Comparison of ENCODE assay signal across 30 cellular contexts in the genomic region with DNA sequence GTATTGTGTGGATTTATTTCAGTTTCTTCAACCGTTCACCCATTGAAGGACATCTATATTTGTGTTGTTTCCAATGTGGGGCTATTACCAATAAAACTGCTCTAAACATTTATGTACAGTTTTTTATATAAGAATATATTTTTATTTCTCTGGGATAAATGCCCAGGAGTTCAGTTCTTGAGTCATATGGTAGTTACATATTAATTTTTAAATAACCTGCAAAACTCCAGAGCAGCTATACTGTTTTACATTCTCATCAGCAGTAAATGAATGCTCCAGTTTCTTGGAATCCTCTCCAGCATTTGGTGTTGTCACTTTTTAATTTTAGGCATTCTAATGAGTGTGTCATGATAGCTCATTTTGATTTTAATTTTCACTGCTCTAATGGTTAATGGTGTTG. TPM values are rescaled to one million over a fixed set of nuclear protein-coding genes. Genes with fewer than 3 reads are reported as not detected.
DNase-seq lines count a peak whose midpoint lies in the region; ATAC-seq and TF ChIP-seq lines count a peak whose summit lies in the region.
"Had no signal": no experiment of that assay in that cellular context is flagged by ENCODE, and none has a peak within 500 bp of the region (broad histone marks: within the 10 kb centered on the region; RNA-seq: fewer than 3 reads in every experiment).

No MANE protein-coding gene starts in this region.

- no peak for TF ChIP-seq CTCF in DOHH2 (IDR thresholded peaks at IDR 0.05; ENCODE audit: low read depth, low read length, poor library complexity, severe bottlenecking)
- no peak for TF ChIP-seq CTCF in IMR-90 (conservative IDR thresholded peaks at IDR 0.05; ENCODE audit: low read depth, low read length)
- no peak for TF ChIP-seq CTCF in mesothelial cell of epicardium (IDR thresholded peaks at IDR 0.05; ENCODE audit: unreplicated experiment)
- no peak for TF ChIP-seq CTCF in omental fat pad (IDR thresholded peaks at IDR 0.05)

- dilution Hi-C loops in IMR-90 (cut with HindIII; ENCODE audit: low sequenced_read_pairs, unreplicated experiment), result no loop called here

- H2BK5ac ChIP-seq in IMR-90 (ENCODE audit: low read depth, low read length, poor library complexity, severe bottlenecking), result peak overlapping the region; percentile 27

- TF ChIP-seq RAD21 in IMR-90 (IDR thresholded peaks at IDR 0.05; ENCODE audit: low read length), result no peak

- POLR2A ChIA-PET in IMR-90 (lab: Charles Lee; ENCODE audit: unreplicated experiment), result no interaction called here

- peaks cover 23% of the 10 kb centered on the region for H3F3A ChIP-seq in DOHH2 (ENCODE audit: control insufficient read depth, insufficient read depth)

- peak overlapping the region; percentile 34 for H3K4me3 ChIP-seq in DOHH2 (ENCODE audit: low read length)
- no peak overlapping the region for H3K4me3 ChIP-seq in IMR-90 (ENCODE audit: insufficient read depth, low read depth, low read length)
- H3K4me3 ChIP-seq: breast epithelium, tibial nerve had no signal

- H3K9me3 ChIP-seq in DOHH2 (ENCODE audit: control insufficient read depth, insufficient read depth, low read length) (no peaks in the 10 kb centered on the region), IMR-90 (ENCODE audit: control insufficient read depth, insufficient read depth, low read length) (no peaks in the 10 kb centered on the region)
- H3K9me3 ChIP-seq: breast epithelium, tibial nerve had no signal

- WGBS in IMR-90 (ENCODE audit: extremely low coverage in 2 of 2, insufficient read length in 1 of 2), 2 experiments, result no CpG with 5 or more reads among the region's 1 CpG

- H3K36me3 ChIP-seq in DOHH2 (ENCODE audit: control insufficient read depth, low read length) (peaks cover 62% of the 10 kb centered on the region), IMR-90 (ENCODE audit: control insufficient read depth, insufficient read depth, low read length) (peaks cover 20% of the 10 kb centered on the region)
- H3K36me3 ChIP-seq: breast epithelium had no signal

- H3K4ac ChIP-seq in IMR-90 (ENCODE audit: low read depth, low read length), result no peak overlapping the region

- CTCF ChIA-PET in IMR-90 (lab: Yijun Ruan, JAX), result no interaction called here

- H4K8ac ChIP-seq in IMR-90 (ENCODE audit: low read depth in 2 of 2, low read length in 2 of 2), result no peak overlapping the region

- H3K27ac ChIP-seq in DOHH2 (ENCODE audit: low read depth, low read length) (peak overlapping the region; percentile 92), IMR-90 (ENCODE audit: insufficient read depth, low read length) (no peak overlapping the region)
- H3K27ac ChIP-seq: breast epithelium, tibial nerve had no signal

- no peak overlapping the region for H3K56ac ChIP-seq in IMR-90 (ENCODE audit: extremely low read depth, insufficient read depth, low read length)

- H3K79me1 ChIP-seq in IMR-90 (ENCODE audit: low read depth in 1 of 2, low read length in 2 of 2), result peaks cover 8 to 24% of the 10 kb centered on the region in 2 experiments

- no peak for TF ChIP-seq POLR2A in IMR-90 (IDR thresholded peaks at IDR 0.05; ENCODE audit: low read depth, low read length)

- peaks cover 31% of the 10 kb centered on the region for H3K79me2 ChIP-seq in DOHH2 (ENCODE audit: control insufficient read depth, low read length)

- intact Hi-C loops in IMR-90 (cut with micrococcal nuclease), result loop anchor here (5.0 to 10.0 kb wide), 2 partner anchors 96 to 176 kb away; a partner anchor contains a TSS

- peaks cover 40% of the 10 kb centered on the region for H3K36me3 Mint-ChIP-seq in central memory CD8-positive, alpha-beta T cell (ENCODE audit: insufficient read depth)
- H3K36me3 Mint-ChIP-seq in mesothelial cell of epicardium, result peaks cover 17% of the 10 kb centered on the region

- no peaks in the 10 kb centered on the region for H3K9me2 ChIP-seq in DOHH2 (replicated peaks; ENCODE audit: control insufficient read depth, low read length)

- H3K23ac ChIP-seq in IMR-90 (ENCODE audit: low read depth, low read length), result no peak overlapping the region

- no peak overlapping the region for H3K14ac ChIP-seq in IMR-90 (replicated peaks; ENCODE audit: low read depth, low read length)

- H3K27me3 ChIP-seq in DOHH2 (ENCODE audit: control insufficient read depth, low read length), result no peaks in the 10 kb centered on the region
- H3K27me3 ChIP-seq in IMR-90 (ENCODE audit: control insufficient read depth, insufficient read depth, low read length), result no peaks in the 10 kb centered on the region
- H3K27me3 ChIP-seq: breast epithelium, tibial nerve had no signal

- no peak overlapping the region for H4K91ac ChIP-seq in IMR-90 (ENCODE audit: insufficient read depth, low read depth, low read length)

- ATAC-seq in IMR-90 (ENCODE audit: low read depth) (no peak; the same call in 1 of the 2 replicates), omental fat pad (ENCODE audit: low FRiP score) (no peak)
- no peak for ATAC-seq in central memory CD8-positive, alpha-beta T cell (replicated peaks; ENCODE audit: extremely low read depth, poor library complexity, severe bottlenecking)
- ATAC-seq: activated CD8-positive, alpha-beta memory T cell treated with anti-CD3 and anti-CD28 coated beads, Interleukin-2, amount 10 ng/mL, durations not matched to agents 7 days and 5 days; HepG2; naive thymus-derived CD8-positive, alpha-beta T cell; PC-3; Right ventricle myocardium inferior had no signal

- no peak overlapping the region for H2AK5ac ChIP-seq in IMR-90 (ENCODE audit: low read depth, low read length)

- H2AK9ac ChIP-seq in IMR-90 (replicated peaks; ENCODE audit: low read depth, low read length, poor library complexity), result no peak overlapping the region

- H3K9ac ChIP-seq in IMR-90 (ENCODE audit: low read depth, low read length), result no peak overlapping the region

- H3K4me1 ChIP-seq in DOHH2 (ENCODE audit: control insufficient read depth, low read length) (peaks cover 72% of the 10 kb centered on the region), IMR-90 (ENCODE audit: control insufficient read depth, insufficient read depth, low read length) (no peaks in the 10 kb centered on the region)
- H3K4me1 ChIP-seq: breast epithelium, tibial nerve had no signal

- DNase-seq in IMR-90, result no peak
- no peak for DNase-seq in central memory CD8-positive, alpha-beta T cell (ENCODE audit: low spot score in 2 of 2)
- no peak for DNase-seq in mesothelial cell of epicardium (ENCODE audit: low spot score in 2 of 2, unreplicated experiment in 2 of 2)
- no peak for DNase-seq in AML-193 (lab: John Stamatoyannopoulos, UW)
- DNase-seq in omental fat pad (ENCODE audit: low spot score), result no peak
- no peak for DNase-seq in NAMALWA (ENCODE audit: low spot score)
- DNase-seq: activated CD4-positive, alpha-beta T cell treated with anti-CD3 and anti-CD28 coated beads, Interleukin-2, amount 50 U/mL, for 1 hour; activated CD8-positive, alpha-beta memory T cell treated with anti-CD3 and anti-CD28 coated beads, Interleukin-2, amount 10 ng/mL, durations not matched to agents 7 days and 5 days; activated naive CD4-positive, alpha-beta T cell; activated T-cell treated with anti-CD3 and anti-CD28 coated beads, Interleukin-2, amount 50 U/mL, for 48 hours; DMS79; effector memory CD4-positive, alpha-beta T cell; GF-D8; glutamatergic neuron; islet precursor cell; midbrain; naive thymus-derived CD8-positive, alpha-beta T cell; NCI-H1417 treated with DMSO at 0.1 percent for 48 hours; NCI-H2081 treated with DMSO at 0.1 percent for 48 hours; NCI-H526 treated with DMSO at 0.1 percent for 48 hours; NK-92 treated with Interleukin-12 subunit alpha and Interleukin-12 subunit beta, amount 100 ng/mL, for 24 hours; stimulated activated CD4-positive, alpha-beta T cell treated with anti-CD3 and anti-CD28 coated beads, Interleukin-15, amount 100 ng/mL, for 24 hours; stimulated activated CD4-positive, alpha-beta T cell treated with anti-CD3 and anti-CD28 coated beads, Interleukin-4, amount 100 ng/mL, for 4 hours had no signal

- no TSS peak for BruUV-seq in IMR-90 (replicated peaks; lab: Mats Ljungman, UMichigan)

- in situ Hi-C loops in IMR-90 (cut with MboI; ENCODE audit: low sequenced_read_pairs), result no loop called here

- no peak overlapping the region for H3K4me3 Mint-ChIP-seq in central memory CD8-positive, alpha-beta T cell
- no peak overlapping the region for H3K4me3 Mint-ChIP-seq in mesothelial cell of epicardium
- H3K4me3 Mint-ChIP-seq: activated CD8-positive, alpha-beta memory T cell treated with anti-CD3 and anti-CD28 coated beads, Interleukin-2, amount 10 ng/mL, durations not matched to agents 7 days and 5 days; CD14-positive monocyte; naive thymus-derived CD8-positive, alpha-beta T cell had no signal

- no peaks in the 10 kb centered on the region for H3K9me3 Mint-ChIP-seq in central memory CD8-positive, alpha-beta T cell
- H3K9me3 Mint-ChIP-seq in mesothelial cell of epicardium, result no peaks in the 10 kb centered on the region
- H3K9me3 Mint-ChIP-seq: CD14-positive monocyte; naive thymus-derived CD8-positive, alpha-beta T cell had no signal

- H3K4me2 ChIP-seq in DOHH2 (ENCODE audit: low read length), result peak overlapping the region; percentile 47
- H3K4me2 ChIP-seq in IMR-90 (ENCODE audit: low read depth, low read length), result no peak overlapping the region

- H3K27me3 Mint-ChIP-seq in central memory CD8-positive, alpha-beta T cell, result no peaks in the 10 kb centered on the region
- H3K27me3 Mint-ChIP-seq in mesothelial cell of epicardium (ENCODE audit: low read depth), result no peaks in the 10 kb centered on the region
- H3K27me3 Mint-ChIP-seq: activated CD8-positive, alpha-beta memory T cell treated with anti-CD3 and anti-CD28 coated beads, Interleukin-2, amount 10 ng/mL, durations not matched to agents 7 days and 5 days; naive thymus-derived CD8-positive, alpha-beta T cell had no signal

- peaks cover 3% of the 10 kb centered on the region; the same call in 1 of the 2 replicates for H3K9me1 ChIP-seq in IMR-90 (ENCODE audit: insufficient read depth, low read length)

- no peak overlapping the region for H4K5ac ChIP-seq in IMR-90 (ENCODE audit: low read depth, low read length)

- H3K18ac ChIP-seq in IMR-90 (ENCODE audit: low read depth, low read length), result no peak overlapping the region

- peak overlapping the region; percentile 23 for H3K27ac Mint-ChIP-seq in central memory CD8-positive, alpha-beta T cell (ENCODE audit: low read depth)
- H3K27ac Mint-ChIP-seq in mesothelial cell of epicardium, result peak overlapping the region; percentile 4
- H3K27ac Mint-ChIP-seq: activated CD8-positive, alpha-beta memory T cell treated with anti-CD3 and anti-CD28 coated beads, Interleukin-2, amount 10 ng/mL, durations not matched to agents 7 days and 5 days had no signal

- no peak overlapping the region for H2BK15ac ChIP-seq in IMR-90 (ENCODE audit: low read depth, low read length)

- H2BK120ac ChIP-seq in IMR-90 (ENCODE audit: low read depth, low read length), result no peak overlapping the region

- H2AFZ ChIP-seq in IMR-90 (replicated peaks; ENCODE audit: low read length, poor library complexity), result no peak overlapping the region

- peaks cover 6% of the 10 kb centered on the region for H3K4me1 Mint-ChIP-seq in central memory CD8-positive, alpha-beta T cell
- no peaks in the 10 kb centered on the region for H3K4me1 Mint-ChIP-seq in mesothelial cell of epicardium

- no peak overlapping the region for H2BK20ac ChIP-seq in IMR-90 (ENCODE audit: low read depth, low read length)

- H4K20me1 ChIP-seq in DOHH2 (ENCODE audit: control insufficient read depth, insufficient read depth, low read depth, low read length) (no peaks in the 10 kb centered on the region), IMR-90 (ENCODE audit: insufficient read depth, low read length) (no peaks in the 10 kb centered on the region)

RNA-seq across cellular contexts. Expression of a gene that starts 36.1 kb away (rescaled TPM):
- total RNA-seq in IMR-90 (2012; rRNA removed) (65.6 and 114 TPM in 2 replicates), mesothelial cell of epicardium (25.1 to 26.5 TPM (median 26.4 TPM) in 3 replicates), omental fat pad (10 to 100 TPM; 12.1 to 19.3 (median 15.5) TPM)
- 46.3 and 59.8 TPM in 2 replicates for polyA plus RNA-seq in IMR-90 (2012; rRNA removed)
- 9.4 and 9.6 TPM in 2 replicates for polyA plus RNA-seq in IMR-90 (2012; cell fraction: cytosol; rRNA removed)
- 5.2 and 38.2 TPM in 2 replicates for polyA plus RNA-seq in IMR-90 (2012; cell fraction: nucleus; rRNA removed; ENCODE audit: low replicate concordance)
